In genomic region chr17:7413346-7413985, GRCh38 we compare ENCODE assay signal across 14 cellular contexts. TPM values are rescaled to one million over a fixed set of nuclear protein-coding genes. Genes with fewer than 3 reads are reported as not detected.
A peak's percentile ranks its signal among the peaks of the same experiment; 100 is the strongest.
DNase-seq lines count a peak whose midpoint lies in the region; ATAC-seq and TF ChIP-seq lines count a peak whose summit lies in the region.
"Had no signal": no experiment of that assay in that cellular context is flagged by ENCODE, and none has a peak within 500 bp of the region (broad histone marks: within the 10 kb centered on the region; RNA-seq: fewer than 3 reads in every experiment).

No MANE protein-coding gene starts in this region.

- no peak overlapping the region for H4K8ac ChIP-seq in neuronal stem cell (ENCODE audit: low read depth, low read length)

- no peak overlapping the region for H2BK120ac ChIP-seq in neuronal stem cell (ENCODE audit: low read depth, low read length)

- H3K79me1 ChIP-seq in neuronal stem cell (ENCODE audit: low read depth, low read length), result peaks cover 10% of the 10 kb centered on the region

- no peak overlapping the region for H3K27ac ChIP-seq in PC-3 (ENCODE audit: low read length)
- no peak overlapping the region for H3K27ac ChIP-seq in neuronal stem cell (replicated peaks; ENCODE audit: low read length)
- H3K27ac ChIP-seq: ascending aorta, psoas muscle, SJCRH30 had no signal

- H2BK5ac ChIP-seq in neuronal stem cell (ENCODE audit: low read length), result no peak overlapping the region

- H3K4me3 ChIP-seq in PC-3 (ENCODE audit: low read length), result no peak overlapping the region
- H3K4me3 ChIP-seq in neuronal stem cell (ENCODE audit: low read length in 2 of 2), result no peak overlapping the region
- H3K4me3 ChIP-seq: ascending aorta, psoas muscle, SJCRH30 had no signal

- H2BK15ac ChIP-seq in neuronal stem cell (ENCODE audit: low read length), result no peak overlapping the region

- POLR2A ChIA-PET in PC-3 (lab: Charles Lee; ENCODE audit: unreplicated experiment), result no interaction called here

- H3K9ac ChIP-seq in PC-3 (ENCODE audit: low read length) (no peak overlapping the region), neuronal stem cell (ENCODE audit: low read depth, low read length, poor library complexity) (no peak overlapping the region)

- DNase-seq in EH (ENCODE audit: low read depth), result peak; percentile 77
- DNase-seq in PC-3, result peak; percentile 21
- no peak for DNase-seq in endothelial cell (ENCODE audit: low spot score)
- DNase-seq in neuronal stem cell (ENCODE audit: low spot score), result no peak
- DNase-seq in medulla oblongata (ENCODE audit: extremely low spot score), result no peak
- DNase-seq in stimulated activated naive CD4-positive, alpha-beta T cell treated with Interleukin-2 at 50 U/mL for 16 hours (lab: John Stamatoyannopoulos, UW), result no peak
- DNase-seq: NCI-H1048, SJCRH30 had no signal

- H3K23ac ChIP-seq in neuronal stem cell (ENCODE audit: low read depth, low read length, poor library complexity), result peak overlapping the region; percentile 57

- no peak overlapping the region for H2BK12ac ChIP-seq in neuronal stem cell (ENCODE audit: low read length)

- no peaks in the 10 kb centered on the region for H3K9me3 Mint-ChIP-seq in endothelial cell (ENCODE audit: unreplicated experiment)

- no CpG with 5 or more reads among the region's 6 CpGs for WGBS in neuronal stem cell (ENCODE audit: extremely low coverage in 2 of 2, insufficient read length in 2 of 2, insufficient replicate concordance in 1 of 2), 2 donors

- H3K36me3 ChIP-seq in PC-3 (ENCODE audit: low read depth, low read length) (no peaks in the 10 kb centered on the region), neuronal stem cell (replicated peaks in 1 of 2; ENCODE audit: control insufficient read depth in 2 of 2, insufficient read depth in 2 of 2, low read length in 2 of 2) (peaks cover 58 to 95% of the 10 kb centered on the region in 2 donors)
- H3K36me3 ChIP-seq: SJCRH30 had no signal

- H3K4me1 ChIP-seq in PC-3 (ENCODE audit: insufficient read depth, low read length), result no peaks in the 10 kb centered on the region
- H3K4me1 ChIP-seq in neuronal stem cell (ENCODE audit: control insufficient read depth in 2 of 2, insufficient read depth in 1 of 2, low read depth in 1 of 2, low read length in 2 of 2), result peaks cover 10 to 13% of the 10 kb centered on the region in 2 donors
- H3K4me1 ChIP-seq: ascending aorta, psoas muscle, SJCRH30 had no signal

- peak overlapping the region; percentile 53 for H4K91ac ChIP-seq in neuronal stem cell (ENCODE audit: low read depth, low read length, poor library complexity)

- no peak overlapping the region for H3K27ac Mint-ChIP-seq in endothelial cell (ENCODE audit: unreplicated experiment)

- peak overlapping the region; percentile 8 for H2AK5ac ChIP-seq in neuronal stem cell (ENCODE audit: low read depth, low read length)

- H3K4me1 Mint-ChIP-seq in endothelial cell (ENCODE audit: unreplicated experiment), result peaks cover 18% of the 10 kb centered on the region

- no peak overlapping the region for H3K4ac ChIP-seq in neuronal stem cell (ENCODE audit: low read length)

- no peaks in the 10 kb centered on the region for H3K79me2 ChIP-seq in PC-3 (ENCODE audit: low read length)

- no peaks in the 10 kb centered on the region for H3K9me2 ChIP-seq in PC-3 (replicated peaks; ENCODE audit: low read length)

- intact Hi-C loops in PC-3 (cut with micrococcal nuclease), result no loop called here

- H2AFZ ChIP-seq in PC-3 (ENCODE audit: low read length) (no peak overlapping the region), neuronal stem cell (ENCODE audit: low read length) (no peak overlapping the region)

- peaks cover 12% of the 10 kb centered on the region for H3K27me3 Mint-ChIP-seq in endothelial cell (ENCODE audit: unreplicated experiment)

- H3K27me3 ChIP-seq in PC-3 (ENCODE audit: low read length), result no peaks in the 10 kb centered on the region
- H3K27me3 ChIP-seq in neuronal stem cell (ENCODE audit: control insufficient read depth in 3 of 3, insufficient read depth in 3 of 3, low read depth in 1 of 3, low read length in 3 of 3), result no peaks in the 10 kb centered on the region
- H3K27me3 ChIP-seq: ascending aorta, SJCRH30 had no signal

- ATAC-seq in PC-3 (no peak), HG03460 (IDR thresholded peaks at IDR 0.05; ENCODE audit: unreplicated experiment) (no peak), HG02763 (IDR thresholded peaks at IDR 0.05; ENCODE audit: unreplicated experiment) (no peak)

- CTCF ChIA-PET in PC-3 (lab: Charles Lee), result no interaction called here

- no peak for TF ChIP-seq CTCF in PC-3 (conservative IDR thresholded peaks at IDR 0.05; ENCODE audit: low read depth, low read length)
- TF ChIP-seq CTCF in endothelial cell (IDR thresholded peaks at IDR 0.05; ENCODE audit: unreplicated experiment), result no peak

- peak overlapping the region; percentile 16 for H3K18ac ChIP-seq in neuronal stem cell (ENCODE audit: low read length)

- H3K4me2 ChIP-seq in PC-3 (ENCODE audit: low read length), result no peak overlapping the region
- no peak overlapping the region for H3K4me2 ChIP-seq in neuronal stem cell (ENCODE audit: insufficient read depth, low read length, poor library complexity, severe bottlenecking)

- H3K36me3 Mint-ChIP-seq in endothelial cell (ENCODE audit: low read depth, unreplicated experiment), result peaks cover 37% of the 10 kb centered on the region

- no peaks in the 10 kb centered on the region for H4K20me1 ChIP-seq in PC-3 (ENCODE audit: low read length)

- H3K4me3 Mint-ChIP-seq in endothelial cell (ENCODE audit: unreplicated experiment), result peak overlapping the region; percentile 72

- H3F3A ChIP-seq in PC-3 (ENCODE audit: low read length, unreplicated experiment), result no peaks in the 10 kb centered on the region

- H3K9me3 ChIP-seq in PC-3 (ENCODE audit: low read length) (no peaks in the 10 kb centered on the region), neuronal stem cell (replicated peaks in 1 of 2; ENCODE audit: control insufficient read depth in 2 of 2, insufficient read depth in 1 of 2, low read depth in 1 of 2, low read length in 2 of 2) (peaks cover 0 to 2% of the 10 kb centered on the region in 2 donors)
- H3K9me3 ChIP-seq: ascending aorta, psoas muscle, SJCRH30 had no signal

- no peak overlapping the region for H3K14ac ChIP-seq in neuronal stem cell (ENCODE audit: low read length)

- no TSS peak for BruUV-seq in PC-3 (replicated peaks; lab: Mats Ljungman, UMichigan)

RNA-seq across cellular contexts. Expression of gene NLGN2, which starts 5.8 kb away (rescaled TPM):
- total RNA-seq in PC-3 (2014; rRNA removed) (7.4 and 12.7 TPM in 2 replicates), endothelial cell (ENCODE audit: unreplicated experiment) (54.8 TPM)
- 60.8 TPM for polyA plus RNA-seq in neuronal stem cell (2013, experiment 1 of 2)
- polyA plus RNA-seq in neuronal stem cell (2013, experiment 2 of 2), result 59.8 TPM

RNA-seq across cellular contexts. Expression of gene SPEM1, which starts 6.7 kb away (rescaled TPM):
- not detected in 2 replicates for total RNA-seq in PC-3 (2014; rRNA removed)
- 0.38 TPM for total RNA-seq in endothelial cell (ENCODE audit: unreplicated experiment)
- polyA plus RNA-seq in neuronal stem cell (2013, experiment 1 of 2), result not detected
- not detected for polyA plus RNA-seq in neuronal stem cell (2013, experiment 2 of 2)
- total RNA-seq: ascending aorta, mononuclear cell, psoas muscle, SJCRH30 had no signal
- polyA plus RNA-seq: thymus had no signal

RNA-seq across cellular contexts. Expression of gene TMEM256, which starts 9.6 kb away (rescaled TPM):
- total RNA-seq in PC-3 (2014; rRNA removed), result 56.6 and 82.4 TPM in 2 replicates
- total RNA-seq in endothelial cell (ENCODE audit: unreplicated experiment), result 94.7 TPM
- polyA plus RNA-seq in neuronal stem cell (2013, experiment 1 of 2), result 255 TPM
- polyA plus RNA-seq in neuronal stem cell (2013, experiment 2 of 2), result 258 TPM

RNA-seq across cellular contexts. Expression of gene SPEM2, which starts 11.9 kb away (rescaled TPM):
- total RNA-seq in PC-3 (2014; rRNA removed), result not detected in 2 replicates
- total RNA-seq in endothelial cell (ENCODE audit: unreplicated experiment), result 0.15 TPM
- polyA plus RNA-seq in neuronal stem cell (2013, experiment 1 of 2), result 0.06 TPM
- 0.01 TPM for polyA plus RNA-seq in neuronal stem cell (2013, experiment 2 of 2)
- total RNA-seq: ascending aorta, mononuclear cell, psoas muscle, SJCRH30 had no signal

RNA-seq across cellular contexts. Expression of gene SPEM3, which starts 15.2 kb away (rescaled TPM):
- total RNA-seq in PC-3 (2014; rRNA removed) (not detected in 2 replicates), endothelial cell (ENCODE audit: unreplicated experiment) (not detected)
- not detected for polyA plus RNA-seq in neuronal stem cell (2013, experiment 1 of 2)
- not detected for polyA plus RNA-seq in neuronal stem cell (2013, experiment 2 of 2)
- total RNA-seq: ascending aorta, psoas muscle, SJCRH30 had no signal
- polyA plus RNA-seq: thymus had no signal

Comparison
In these comparisons a context has a peak if more than half of its experiments do, and no peak if none do; other contexts are left out.
1. DNase-seq: peak in EH (single experiment) and PC-3 (single experiment); none in endothelial cell (single experiment), neuronal stem cell (single experiment), medulla oblongata (single experiment) and stimulated activated naive CD4-positive, alpha-beta T cell treated with Interleukin-2 at 50 U/mL for 16 hours (single experiment).